In genomic region chr9:131630206-131630831, GRCh38 we compare ENCODE assay signal across 10 cellular contexts.
DNase-seq lines count a peak whose midpoint lies in the region; ATAC-seq and TF ChIP-seq lines count a peak whose summit lies in the region.
"Had no signal": no experiment of that assay in that cellular context is flagged by ENCODE, and none has a peak within 500 bp of the region (broad histone marks: within the 10 kb centered on the region; RNA-seq: fewer than 3 reads in every experiment).

No MANE protein-coding gene starts in this region.

- no peaks in the 10 kb centered on the region for H3F3A ChIP-seq in SK-N-SH (replicated peaks; ENCODE audit: insufficient read depth)

- H3K4me3 ChIP-seq in BLaER1 treated with 17β-estradiol and CSF1 and Interleukin-3, amounts not matched to agents 10 nM and 100 nM, result 0 out of 20 replicates have a peak overlapping the region, but pooled peaks of 1 of the 10 experiments have one; percentile 9
- no peak overlapping the region for H3K4me3 ChIP-seq in SK-N-SH (ENCODE audit: low read depth in 2 of 2, low read length in 1 of 2)
- H3K4me3 ChIP-seq: dorsolateral prefrontal cortex had no signal

- WGBS in SK-N-SH (ENCODE audit: low lambda C conversion rate), result 92% methylated on average over 12 of the region's 15 CpGs

- peaks cover 47 to 97% (median 71%) of the 10 kb centered on the region in 11 experiments for H3K36me3 ChIP-seq in BLaER1 treated with 17β-estradiol and CSF1 and Interleukin-3, amounts not matched to agents 10 nM and 100 nM
- peaks cover 16 to 17% of the 10 kb centered on the region in 2 experiments for H3K36me3 ChIP-seq in SK-N-SH (replicated peaks in 1 of 2; ENCODE audit: control insufficient read depth in 1 of 2, insufficient read depth in 2 of 2, low read length in 1 of 2)

- CTCF ChIA-PET in SK-N-SH (lab: Yijun Ruan, JAX), result interaction anchor here (2.0 kb wide), 1 partner anchor 109 kb away, joined by 6 read pairs; the partner anchor contains the start of gene RAPGEF1

- TF ChIP-seq CTCF in glutamatergic neuron (IDR thresholded peaks at IDR 0.05; ENCODE audit: partially characterized antibody, unreplicated experiment) (no peak), SK-N-SH (IDR thresholded peaks at IDR 0.05) (no peak)

- H3K27me3 ChIP-seq in BLaER1 treated with 17β-estradiol and CSF1 and Interleukin-3, amounts not matched to agents 10 nM and 100 nM, result no peaks in the 10 kb centered on the region
- H3K27me3 ChIP-seq in SK-N-SH (ENCODE audit: insufficient read depth), result no peaks in the 10 kb centered on the region
- H3K27me3 ChIP-seq: dorsolateral prefrontal cortex had no signal

- H3K9me2 ChIP-seq in SK-N-SH, result no peaks in the 10 kb centered on the region

- H3K9me3 Mint-ChIP-seq in glutamatergic neuron (ENCODE audit: unreplicated experiment), result peaks cover 31% of the 10 kb centered on the region

- peak overlapping the region; percentile 40 to 91 (median 69) for H3K4me2 ChIP-seq in BLaER1 treated with 17β-estradiol and CSF1 and Interleukin-3, amounts not matched to agents 10 nM and 100 nM
- H3K4me2 ChIP-seq in SK-N-SH, result no peak overlapping the region

- H3K36me3 Mint-ChIP-seq in glutamatergic neuron (ENCODE audit: unreplicated experiment), result no peaks in the 10 kb centered on the region

- TF ChIP-seq POLR2A in GM18526 (IDR thresholded peaks at IDR 0.05; ENCODE audit: extremely low read depth, insufficient read length), result peak; percentile 25

- peaks cover 0 to 37% (median 0%) of the 10 kb centered on the region in 11 experiments; a peak in 4 of 22 replicates for H4K20me1 ChIP-seq in BLaER1 treated with 17β-estradiol and CSF1 and Interleukin-3, amounts not matched to agents 10 nM and 100 nM
- no peaks in the 10 kb centered on the region for H4K20me1 ChIP-seq in SK-N-SH (ENCODE audit: insufficient read depth)

- ATAC-seq in HG03460 (IDR thresholded peaks at IDR 0.05; ENCODE audit: unreplicated experiment), result peak; percentile 49
- ATAC-seq in esophagus mucosa, result no peak

- H3K4me1 Mint-ChIP-seq in glutamatergic neuron (ENCODE audit: low read depth, unreplicated experiment), result peaks cover 51% of the 10 kb centered on the region

- peak overlapping the region in 5 of 11 experiments; percentile 1 to 89 (median 63); a peak in 10 of 22 replicates for H3K9ac ChIP-seq in BLaER1 treated with 17β-estradiol and CSF1 and Interleukin-3, amounts not matched to agents 10 nM and 100 nM
- H3K9ac ChIP-seq in SK-N-SH, result no peak overlapping the region

- H3K4me3 Mint-ChIP-seq in glutamatergic neuron (ENCODE audit: unreplicated experiment), result no peak overlapping the region

- no peak for DNase-seq in glutamatergic neuron
- no peak for DNase-seq in midbrain (lab: John Stamatoyannopoulos, UW)
- DNase-seq in SK-N-SH, result no peak
- no peak for DNase-seq in NCI-H1417 (lab: John Stamatoyannopoulos, UW)
- DNase-seq: DMS153, dorsolateral prefrontal cortex had no signal

- H3K27ac Mint-ChIP-seq in glutamatergic neuron (ENCODE audit: unreplicated experiment), result peak overlapping the region; percentile 75

- POLR2A ChIA-PET in SK-N-SH (lab: Yijun Ruan, JAX), result no interaction called here

- H3K27me3 Mint-ChIP-seq in glutamatergic neuron (ENCODE audit: unreplicated experiment), result peaks cover 12% of the 10 kb centered on the region

- H3K27ac ChIP-seq in BLaER1 treated with 17β-estradiol and CSF1 and Interleukin-3, amounts not matched to agents 10 nM and 100 nM, result peak overlapping the region; percentile 29 to 97 (median 70); a peak in 18 of 22 replicates
- no peak overlapping the region for H3K27ac ChIP-seq in SK-N-SH (ENCODE audit: low read depth in 2 of 2, low read length in 1 of 2)

- no peak overlapping the region for H2AFZ ChIP-seq in SK-N-SH (ENCODE audit: low read depth)

- TF ChIP-seq EP300 in SK-N-SH (IDR thresholded peaks at IDR 0.05; ENCODE audit: borderline replicate concordance in 1 of 2, low read depth in 1 of 2, low read length in 1 of 2), result no peak

- no peaks in the 10 kb centered on the region for H3K9me3 ChIP-seq in BLaER1 treated with 17β-estradiol and CSF1 and Interleukin-3, amounts not matched to agents 10 nM and 100 nM (replicated peaks in 1 of 11)
- no peaks in the 10 kb centered on the region for H3K9me3 ChIP-seq in SK-N-SH

- H3K79me2 ChIP-seq in SK-N-SH (ENCODE audit: insufficient read depth), result no peaks in the 10 kb centered on the region

- H3K4me1 ChIP-seq in BLaER1 treated with 17β-estradiol and CSF1 and Interleukin-3, amounts not matched to agents 10 nM and 100 nM, result peaks cover 63 to 100% (median 92%) of the 10 kb centered on the region in 10 experiments
- peaks cover 1 to 16% of the 10 kb centered on the region in 2 experiments; a peak in 2 of 4 replicates for H3K4me1 ChIP-seq in SK-N-SH (ENCODE audit: control insufficient read depth in 1 of 2, insufficient read depth in 2 of 2, low read depth in 1 of 2, low read length in 1 of 2)

- no peak for TF ChIP-seq RAD21 in SK-N-SH (IDR thresholded peaks at IDR 0.05; ENCODE audit: low read length)

TF ChIP-seq in SK-N-SH, 30 proteins besides CTCF, POLR2A, EP300 and RAD21:
- no peak for TF ChIP-seq MXI1 (IDR thresholded peaks at IDR 0.05; ENCODE audit: low read depth, low read length)
- TF ChIP-seq SIN3A (IDR thresholded peaks at IDR 0.05; ENCODE audit: borderline replicate concordance, low read depth, low read length), result no peak
- no peak for TF ChIP-seq GATA2 (CRISPR knock-in tag; IDR thresholded peaks at IDR 0.05)
- TF ChIP-seq YY1 (IDR thresholded peaks at IDR 0.05; ENCODE audit: low read depth), result no peak
- TF ChIP-seq MAX (IDR thresholded peaks at IDR 0.05; ENCODE audit: low read depth), result no peak
- no peak for TF ChIP-seq FOXJ3 (CRISPR knock-in tag; IDR thresholded peaks at IDR 0.05)
- no peak for TF ChIP-seq SMC3 (IDR thresholded peaks at IDR 0.05; ENCODE audit: low read depth, low read length)
- no peak for TF ChIP-seq TEAD4 (IDR thresholded peaks at IDR 0.05; ENCODE audit: borderline replicate concordance, insufficient read depth)
- TF ChIP-seq USF2 (IDR thresholded peaks at IDR 0.05; ENCODE audit: borderline replicate concordance, low read depth, low read length), result no peak
- TF ChIP-seq NFIC (IDR thresholded peaks at IDR 0.05; ENCODE audit: borderline replicate concordance), result no peak
- no peak for TF ChIP-seq REST (IDR thresholded peaks at IDR 0.05; ENCODE audit: low read depth, low read length)
- TF ChIP-seq TCF12 (IDR thresholded peaks at IDR 0.05), result no peak
- no peak for TF ChIP-seq EZH2phosphoT487 (IDR thresholded peaks at IDR 0.05; ENCODE audit: borderline replicate concordance, low read depth)
- TF ChIP-seq IRF3 (IDR thresholded peaks at IDR 0.05; ENCODE audit: low read depth, low read length), result no peak
- TF ChIP-seq RCOR1 (IDR thresholded peaks at IDR 0.05; ENCODE audit: low read length), result no peak

Comparison
In these comparisons a context has a peak if more than half of its experiments do, and no peak if none do; other contexts are left out.
1. H3K27ac ChIP-seq: peak in BLaER1 treated with 17β-estradiol and CSF1 and Interleukin-3, amounts not matched to agents 10 nM and 100 nM (11 of 11); none in SK-N-SH (0 of 2).